Comparison of ENCODE assay signal across 18 cellular contexts in the genomic region with DNA sequence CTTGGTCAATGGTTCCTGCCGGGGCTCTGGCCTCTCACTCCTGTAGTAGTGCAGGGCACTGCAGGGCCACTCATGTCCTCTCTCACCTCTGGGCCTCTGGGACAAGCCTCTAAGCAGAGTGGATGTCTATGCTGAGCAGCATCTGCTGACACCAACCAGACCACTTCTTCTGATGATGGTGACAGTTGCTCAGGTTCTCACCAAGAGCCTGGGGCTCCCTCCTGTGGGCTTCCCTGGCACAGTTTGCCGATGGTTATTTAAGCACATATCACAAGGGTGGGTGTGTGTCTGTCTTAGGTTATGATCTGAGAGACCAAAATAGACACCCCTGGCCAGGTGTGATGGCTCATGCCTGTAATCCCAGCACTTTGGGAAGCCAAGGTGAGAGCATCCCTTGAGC. TPM values are rescaled to one million over a fixed set of nuclear protein-coding genes. Genes with fewer than 3 reads are reported as not detected.
A peak's percentile ranks its signal among the peaks of the same experiment; 100 is the strongest.
DNase-seq lines count a peak whose midpoint lies in the region; ATAC-seq and TF ChIP-seq lines count a peak whose summit lies in the region.
"Had no signal": no experiment of that assay in that cellular context is flagged by ENCODE, and none has a peak within 500 bp of the region (broad histone marks: within the 10 kb centered on the region; RNA-seq: fewer than 3 reads in every experiment).

No MANE protein-coding gene starts in this region.

- peak; percentile 27 for ATAC-seq in HG03565 (IDR thresholded peaks at IDR 0.05; ENCODE audit: unreplicated experiment)
- peak; percentile 17 for ATAC-seq in activated CD8-positive, alpha-beta T cell treated with anti-CD3 and anti-CD28 coated beads for 36 hours
- no peak for ATAC-seq in GM21528 (IDR thresholded peaks at IDR 0.05; ENCODE audit: low FRiP score, unreplicated experiment)
- ATAC-seq: heart right ventricle, left lobe of liver had no signal

- H3K4me1 Mint-ChIP-seq in activated CD8-positive, alpha-beta T cell treated with anti-CD3 and anti-CD28 coated beads for 36 hours (ENCODE audit: low read depth), result peaks cover 25% of the 10 kb centered on the region
- peaks cover 17% of the 10 kb centered on the region for H3K4me1 Mint-ChIP-seq in CD14-positive monocyte

- peaks cover 7% of the 10 kb centered on the region for H3K27me3 Mint-ChIP-seq in activated CD8-positive, alpha-beta T cell treated with anti-CD3 and anti-CD28 coated beads for 36 hours
- peaks cover 4 to 10% (median 5%) of the 10 kb centered on the region in 3 donors for H3K27me3 Mint-ChIP-seq in CD14-positive monocyte (ENCODE audit: low read depth in 3 of 3)

- no peak overlapping the region for H3K4me3 Mint-ChIP-seq in activated CD8-positive, alpha-beta T cell treated with anti-CD3 and anti-CD28 coated beads for 36 hours
- H3K4me3 Mint-ChIP-seq in CD14-positive monocyte, result no peak overlapping the region

- peak; percentile 18 for DNase-seq in stimulated activated CD4-positive, alpha-beta T cell treated with anti-CD3 and anti-CD28 coated beads, Interleukin-1b, Interleukin-23, amount 100 ng/mL, for 48 hours
- no peak for DNase-seq in stimulated activated CD4-positive, alpha-beta T cell treated with anti-CD3 and anti-CD28 coated beads, Interleukin-12 subunit alpha, Interleukin-12 subunit beta, amount 100 ng/mL, for 4 hours
- DNase-seq in activated CD8-positive, alpha-beta T cell treated with anti-CD3 and anti-CD28 coated beads for 36 hours, result peak; percentile 50
- DNase-seq in stimulated activated CD8-positive, alpha-beta memory T cell treated with anti-CD3 and anti-CD28 coated beads, Interleukin-4, amount 100 ng/mL, for 48 hours, result peak; percentile 40
- DNase-seq in NCI-H526 treated with DMSO at 0.1 percent for 48 hours (lab: John Stamatoyannopoulos, UW) (no peak), CD14-positive monocyte (ENCODE audit: low spot score) (no peak)
- DNase-seq: activated T-cell treated with anti-CD3 and anti-CD28 coated beads, Interleukin-2, amount 50 U/mL, for 48 hours; adrenal gland; AML-193; DMS79; heart right ventricle; NCI-H2081 treated with DMSO at 0.1 percent for 48 hours; stimulated activated CD4-positive, alpha-beta T cell treated with anti-CD3 and anti-CD28 coated beads, Interleukin-2, amount 100 ng/mL, for 48 hours; T-helper 1 cell; upper lobe of left lung had no signal

- intact Hi-C loops in activated CD8-positive, alpha-beta T cell treated with anti-CD3 and anti-CD28 coated beads for 36 hours (cut with micrococcal nuclease), result no loop called here
- intact Hi-C loops in CD14-positive monocyte (cut with micrococcal nuclease), result no loop called here

- H3K36me3 Mint-ChIP-seq in activated CD8-positive, alpha-beta T cell treated with anti-CD3 and anti-CD28 coated beads for 36 hours (ENCODE audit: low read depth), result no peaks in the 10 kb centered on the region
- H3K36me3 Mint-ChIP-seq in CD14-positive monocyte, result no peaks in the 10 kb centered on the region

- no peaks in the 10 kb centered on the region for H3K9me3 Mint-ChIP-seq in activated CD8-positive, alpha-beta T cell treated with anti-CD3 and anti-CD28 coated beads for 36 hours
- no peaks in the 10 kb centered on the region for H3K9me3 Mint-ChIP-seq in CD14-positive monocyte

- no peak overlapping the region for H3K27ac Mint-ChIP-seq in activated CD8-positive, alpha-beta T cell treated with anti-CD3 and anti-CD28 coated beads for 36 hours
- H3K27ac Mint-ChIP-seq in CD14-positive monocyte, result no peak overlapping the region

- POLR2A ChIA-PET in activated CD8-positive, alpha-beta T cell treated with anti-CD3 and anti-CD28 coated beads for 36 hours (lab: Charles Lee), result no interaction called here

- TF ChIP-seq CTCF in activated CD8-positive, alpha-beta T cell treated with anti-CD3 and anti-CD28 coated beads for 36 hours (IDR thresholded peaks at IDR 0.05), result no peak
- no peak for TF ChIP-seq CTCF in CD14-positive monocyte (IDR thresholded peaks at IDR 0.05)

- CTCF ChIA-PET in activated CD8-positive, alpha-beta T cell treated with anti-CD3 and anti-CD28 coated beads for 36 hours (lab: Charles Lee), result interaction anchor here (1.7 kb wide), 1 partner anchor 12 kb away, joined by 4 read pairs; no protein-coding TSS in a partner anchor

RNA-seq across cellular contexts. Expression of a gene that starts 17.4 kb away (rescaled TPM):
- total RNA-seq in activated CD8-positive, alpha-beta T cell treated with anti-CD3 and anti-CD28 coated beads for 36 hours, result 1 to 10 TPM; 7.2 to 8.1 TPM
- polyA plus RNA-seq in CD14-positive monocyte, result 10 to 100 TPM in 1 of 2 donors, 1 to 10 TPM in 1; 8.7 to 10.8 TPM

Comparison
In these comparisons a context has a peak if more than half of its experiments do, and no peak if none do; other contexts are left out.
1. DNase-seq: peak in stimulated activated CD4-positive, alpha-beta T cell treated with anti-CD3 and anti-CD28 coated beads, Interleukin-1b, Interleukin-23, amount 100 ng/mL, for 48 hours (single experiment), activated CD8-positive, alpha-beta T cell treated with anti-CD3 and anti-CD28 coated beads for 36 hours (single experiment) and stimulated activated CD8-positive, alpha-beta memory T cell treated with anti-CD3 and anti-CD28 coated beads, Interleukin-4, amount 100 ng/mL, for 48 hours (single experiment); none in stimulated activated CD4-positive, alpha-beta T cell treated with anti-CD3 and anti-CD28 coated beads, Interleukin-12 subunit alpha, Interleukin-12 subunit beta, amount 100 ng/mL, for 4 hours (single experiment), NCI-H526 treated with DMSO at 0.1 percent for 48 hours (single experiment) and CD14-positive monocyte (single experiment).